In genomic region chr22:36507518-36508010, GRCh38 we compare ENCODE assay signal across 8 cellular contexts. TPM values are rescaled to one million over a fixed set of nuclear protein-coding genes. Genes with fewer than 3 reads are reported as not detected.
DNase-seq lines count a peak whose midpoint lies in the region; ATAC-seq, FAIRE-seq and TF ChIP-seq lines count a peak whose summit lies in the region.

No MANE protein-coding gene starts in this region.

- H3K4me3 ChIP-seq in left ventricle myocardium inferior (peak overlapping the region; percentile 74), body of pancreas (no peak overlapping the region), muscle layer of colon (ENCODE audit: low read depth in 1 of 2, low read length in 2 of 2) (peak overlapping the region in 1 of 2 donors; percentile 59)

- DNase-seq in left ventricle myocardium inferior = no peak
- DNase-seq in left cardiac atrium = no peak
- DNase-seq in body of pancreas = no peak
- DNase-seq in urothelium cell line (ENCODE audit: low spot score) = no peak
- DNase-seq in COLO829 (ENCODE audit: low spot score) = no peak
- no peak for DNase-seq in superior temporal gyrus (ENCODE audit: extremely low spot score)

- H3K4me1 ChIP-seq in left ventricle myocardium inferior = peaks cover 34% of the 10 kb centered on the region
- peaks cover 28% of the 10 kb centered on the region for H3K4me1 ChIP-seq in body of pancreas
- peaks cover 16% of the 10 kb centered on the region for H3K4me1 ChIP-seq in muscle layer of colon (ENCODE audit: insufficient read depth, low read length)

- ATAC-seq in left cardiac atrium (no peak), body of pancreas (no peak)
- no peak for ATAC-seq in activated CD4-positive, CD25-positive, alpha-beta regulatory T cell treated with anti-CD3 and anti-CD28 coated beads, Interleukin-2, amount 50 U/mL, for 24 hours

- peak; percentile 56 for FAIRE-seq in urothelium cell line (lab: Jason Lieb, UNC)

- WGBS in body of pancreas, 2 donors = 85 to 86% methylated on average over 6 of the region's 6 CpGs

- intact Hi-C loops in left ventricle myocardium inferior (cut with micrococcal nuclease) = no loop called here
- intact Hi-C loops in left cardiac atrium (cut with DNase I) = no loop called here
- intact Hi-C loops in body of pancreas (cut with DNase I) = no loop called here

- TF ChIP-seq CTCF in left ventricle myocardium inferior (IDR thresholded peaks at IDR 0.05; ENCODE audit: borderline replicate concordance) (no peak), body of pancreas (IDR thresholded peaks at IDR 0.05) (no peak)

- peaks cover 27% of the 10 kb centered on the region for H3K36me3 ChIP-seq in left ventricle myocardium inferior
- peaks cover 6 to 16% of the 10 kb centered on the region in 2 donors for H3K36me3 ChIP-seq in body of pancreas (replicated peaks in 1 of 2; ENCODE audit: insufficient read depth in 1 of 2, low read depth in 2 of 2)
- H3K36me3 ChIP-seq in muscle layer of colon (ENCODE audit: insufficient read depth, low read length) = peaks cover 23% of the 10 kb centered on the region

- no peaks in the 10 kb centered on the region for H3K9me3 ChIP-seq in left ventricle myocardium inferior (replicated peaks)
- no peaks in the 10 kb centered on the region for H3K9me3 ChIP-seq in body of pancreas
- H3K9me3 ChIP-seq in muscle layer of colon (ENCODE audit: low read length) = no peaks in the 10 kb centered on the region

- TF ChIP-seq POLR2A in body of pancreas (IDR thresholded peaks at IDR 0.05) = no peak

- peak overlapping the region; percentile 82 for H3K27ac ChIP-seq in left ventricle myocardium inferior (replicated peaks)
- peak overlapping the region; percentile 57 to 85 (median 70) for H3K27ac ChIP-seq in body of pancreas
- H3K27ac ChIP-seq in muscle layer of colon (ENCODE audit: low read depth, low read length) = peak overlapping the region; percentile 55

- no peak overlapping the region for H3K9ac ChIP-seq in muscle layer of colon (ENCODE audit: low read length)

- no peaks in the 10 kb centered on the region for H3K27me3 ChIP-seq in left ventricle myocardium inferior (ENCODE audit: low read depth)
- no peaks in the 10 kb centered on the region for H3K27me3 ChIP-seq in body of pancreas
- H3K27me3 ChIP-seq in muscle layer of colon (ENCODE audit: control insufficient read depth in 1 of 2, insufficient read depth in 2 of 2, low read length in 2 of 2) = no peaks in the 10 kb centered on the region

RNA-seq across cellular contexts. Expression of gene FOXRED2, which starts 0.7 kb away (rescaled TPM):
- total RNA-seq in left ventricle myocardium inferior (9.8 TPM), left cardiac atrium (1 to 10 TPM; 5.1 to 8.5 TPM), body of pancreas (1 to 10 TPM; 2.0 to 4.9 TPM)

RNA-seq across cellular contexts. Expression of gene EIF3D, which starts 21.4 kb away (rescaled TPM):
- total RNA-seq in left ventricle myocardium inferior (75.4 TPM), left cardiac atrium (10 to 100 TPM; 74.8 to 96.3 TPM), body of pancreas (100 to 1,000 TPM; 136 to 177 TPM)

RNA-seq across cellular contexts. Expression of gene TXN2, which starts 26.1 kb away (rescaled TPM):
- total RNA-seq in left ventricle myocardium inferior = 113 TPM
- 10 to 100 TPM; 91.5 to 96.8 TPM for total RNA-seq in left cardiac atrium
- total RNA-seq in body of pancreas = 10 to 100 TPM; 27.0 to 44.5 TPM
